In genomic region chr19:1112254-1113208, GRCh38 we compare ENCODE assay signal across 8 cellular contexts. TPM values are rescaled to one million over a fixed set of nuclear protein-coding genes. Genes with fewer than 3 reads are reported as not detected.
DNase-seq lines count a peak whose midpoint lies in the region; ATAC-seq and TF ChIP-seq lines count a peak whose summit lies in the region.

No MANE protein-coding gene starts in this region.

- H3K36me3 Mint-ChIP-seq in GM23338 (ENCODE audit: low read depth): no peaks in the 10 kb centered on the region; the same call in 2 of the 3 replicates

- no peaks in the 10 kb centered on the region for H3K79me2 ChIP-seq in GM23338 (replicated peaks; ENCODE audit: insufficient read depth)

- H3K4me1 ChIP-seq in GM23338 (ENCODE audit: insufficient read depth): no peaks in the 10 kb centered on the region

- DNase-seq in GM23338 (ENCODE audit: low spot score): peak; percentile 83
- DNase-seq in caudate nucleus (lab: John Stamatoyannopoulos, UW): no peak
- peak; percentile 90 for DNase-seq in islet precursor cell
- DNase-seq in NCI-H2029 (lab: John Stamatoyannopoulos, UW): no peak
- DNase-seq in Ammon's horn (ENCODE audit: low spot score): no peak
- DNase-seq in SKM-1 (lab: John Stamatoyannopoulos, UW; ENCODE audit: unreplicated experiment): no peak

- H3K4me3 Mint-ChIP-seq in GM23338: no peak overlapping the region

- no peaks in the 10 kb centered on the region for H3K27me3 ChIP-seq in GM23338 (ENCODE audit: insufficient read depth)

- H2AFZ ChIP-seq in GM23338: no peak overlapping the region

- H3K4me1 Mint-ChIP-seq in GM23338: peaks cover 2% of the 10 kb centered on the region; the same call in 1 of the 3 replicates

- peak; percentile 63 for ATAC-seq in GM23338
- no peak for ATAC-seq in GM21737 (IDR thresholded peaks at IDR 0.05; ENCODE audit: unreplicated experiment)

- no peaks in the 10 kb centered on the region; the same call in 1 of the 2 replicates for H4K20me1 ChIP-seq in GM23338 (replicated peaks; ENCODE audit: insufficient read depth)

- no peaks in the 10 kb centered on the region for H3K9me3 Mint-ChIP-seq in GM23338

- no peak for TF ChIP-seq CTCF in GM23338 (conservative IDR thresholded peaks at IDR 0.05; ENCODE audit: low read depth in 2 of 2)

- H3K27ac ChIP-seq in GM23338 (ENCODE audit: low read depth) (peak overlapping the region; percentile 69; the same call in 1 of the 2 replicates), caudate nucleus (ENCODE audit: low read depth, low read length) (peak overlapping the region; percentile 93), skin epidermis (peak overlapping the region in 16 of 21 experiments; percentile 34 to 85 (median 70))

- H3K9me2 ChIP-seq in GM23338 (ENCODE audit: insufficient read depth): no peaks in the 10 kb centered on the region

- peaks cover 10% of the 10 kb centered on the region for H3K27me3 Mint-ChIP-seq in GM23338 (ENCODE audit: insufficient read depth, low read depth, poor library complexity)

- H3K4me2 ChIP-seq in GM23338: peak overlapping the region; percentile 43; the same call in 1 of the 2 replicates

- 0 out of 2 replicates have a peak, but pooled peaks cover under 1% of the 10 kb centered on the region for H3K36me3 ChIP-seq in GM23338 (ENCODE audit: insufficient read depth)

- H3K27ac Mint-ChIP-seq in GM23338: peak overlapping the region; percentile 62; the same call in 1 of the 2 replicates

- H3K4me3 ChIP-seq in GM23338 (no peak overlapping the region), skin epidermis (no peak overlapping the region)

- H3F3A ChIP-seq in GM23338 (replicated peaks; ENCODE audit: low read depth): 0 out of 2 replicates have a peak, but pooled peaks cover 5% of the 10 kb centered on the region

TF ChIP-seq in GM23338, 12 proteins besides CTCF, POLR2A, EP300 and RAD21 (continues in another document):
- TF ChIP-seq CREB1 (CRISPR knock-in tag; IDR thresholded peaks at IDR 0.05; ENCODE audit: low read depth) (no peak), ZNF114 (CRISPR knock-in tag; IDR thresholded peaks at IDR 0.05) (no peak), JUNB (IDR thresholded peaks at IDR 0.05; ENCODE audit: unreplicated experiment) (no peak), STAT1 (IDR thresholded peaks at IDR 0.05; ENCODE audit: unreplicated experiment) (no peak), NANOG (IDR thresholded peaks at IDR 0.05; ENCODE audit: borderline replicate concordance) (no peak), ZNF462 (CRISPR knock-in tag; IDR thresholded peaks at IDR 0.05) (no peak), POLR2AphosphoS5 (IDR thresholded peaks at IDR 0.05; ENCODE audit: low read depth) (no peak), EZH2 (IDR thresholded peaks at IDR 0.05; ENCODE audit: low read depth, unreplicated experiment) (no peak), ZNF331 (CRISPR knock-in tag; IDR thresholded peaks at IDR 0.05; ENCODE audit: low read depth) (no peak), EZH2phosphoT487 (IDR thresholded peaks at IDR 0.05; ENCODE audit: unreplicated experiment) (no peak)
- TF ChIP-seq, protein P1, sequence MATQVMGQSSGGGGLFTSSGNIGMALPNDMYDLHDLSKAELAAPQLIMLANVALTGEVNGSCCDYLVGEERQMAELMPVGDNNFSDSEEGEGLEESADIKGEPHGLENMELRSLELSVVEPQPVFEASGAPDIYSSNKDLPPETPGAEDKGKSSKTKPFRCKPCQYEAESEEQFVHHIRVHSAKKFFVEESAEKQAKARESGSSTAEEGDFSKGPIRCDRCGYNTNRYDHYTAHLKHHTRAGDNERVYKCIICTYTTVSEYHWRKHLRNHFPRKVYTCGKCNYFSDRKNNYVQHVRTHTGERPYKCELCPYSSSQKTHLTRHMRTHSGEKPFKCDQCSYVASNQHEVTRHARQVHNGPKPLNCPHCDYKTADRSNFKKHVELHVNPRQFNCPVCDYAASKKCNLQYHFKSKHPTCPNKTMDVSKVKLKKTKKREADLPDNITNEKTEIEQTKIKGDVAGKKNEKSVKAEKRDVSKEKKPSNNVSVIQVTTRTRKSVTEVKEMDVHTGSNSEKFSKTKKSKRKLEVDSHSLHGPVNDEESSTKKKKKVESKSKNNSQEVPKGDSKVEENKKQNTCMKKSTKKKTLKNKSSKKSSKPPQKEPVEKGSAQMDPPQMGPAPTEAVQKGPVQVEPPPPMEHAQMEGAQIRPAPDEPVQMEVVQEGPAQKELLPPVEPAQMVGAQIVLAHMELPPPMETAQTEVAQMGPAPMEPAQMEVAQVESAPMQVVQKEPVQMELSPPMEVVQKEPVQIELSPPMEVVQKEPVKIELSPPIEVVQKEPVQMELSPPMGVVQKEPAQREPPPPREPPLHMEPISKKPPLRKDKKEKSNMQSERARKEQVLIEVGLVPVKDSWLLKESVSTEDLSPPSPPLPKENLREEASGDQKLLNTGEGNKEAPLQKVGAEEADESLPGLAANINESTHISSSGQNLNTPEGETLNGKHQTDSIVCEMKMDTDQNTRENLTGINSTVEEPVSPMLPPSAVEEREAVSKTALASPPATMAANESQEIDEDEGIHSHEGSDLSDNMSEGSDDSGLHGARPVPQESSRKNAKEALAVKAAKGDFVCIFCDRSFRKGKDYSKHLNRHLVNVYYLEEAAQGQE (IDR thresholded peaks at IDR 0.05; ENCODE audit: unreplicated experiment): no peak

RNA-seq across cellular contexts. Expression of gene GPX4, which starts 8.7 kb away (rescaled TPM):
- total RNA-seq in GM23338 (2014; rRNA removed; shearing (Covaris generic)): 284 and 351 TPM in 2 replicates
- polyA plus RNA-seq in GM23338 (2016; fragmentation: Nextera tagmentation; extraction: Ambion mirVana): 543 and 573 TPM in 2 replicates

RNA-seq across cellular contexts. Expression of gene POLR2E, which starts 17.4 kb away (rescaled TPM):
- 257 and 303 TPM in 2 replicates for total RNA-seq in GM23338 (2014; rRNA removed; shearing (Covaris generic))
- polyA plus RNA-seq in GM23338 (2016; fragmentation: Nextera tagmentation; extraction: Ambion mirVana): 254 and 286 TPM in 2 replicates

RNA-seq across cellular contexts. Expression of gene ARHGAP45, which starts 45.6 kb away (rescaled TPM):
- 56.0 and 71.8 TPM in 2 replicates for total RNA-seq in GM23338 (2014; rRNA removed; shearing (Covaris generic))
- polyA plus RNA-seq in GM23338 (2016; fragmentation: Nextera tagmentation; extraction: Ambion mirVana): 24.7 and 28.3 TPM in 2 replicates

Comparison
In these comparisons a context has a peak if more than half of its experiments do, and no peak if none do; other contexts are left out.
1. DNase-seq: peak in GM23338 (single experiment) and islet precursor cell (single experiment); none in caudate nucleus (0 of 61), NCI-H2029 (single experiment), Ammon's horn (single experiment) and SKM-1 (single experiment).
2. Peak in every context shown above with its lines, with median percentiles within 50 percentile points of each other: H3K27ac ChIP-seq.